Comparison of ENCODE assay signal across 14 cellular contexts in genomic region chr2:148899638-148900318, GRCh38.
"Had no signal": no experiment of that assay in that cellular context is flagged by ENCODE, and none has a peak within 500 bp of the region (broad histone marks: within the 10 kb centered on the region; RNA-seq: fewer than 3 reads in every experiment).

No MANE protein-coding gene starts in this region.

- H3K9me3 Mint-ChIP-seq: activated B cell treated with CpG ODN at 0.5 μM for 24 hours; activated CD4-positive, alpha-beta T cell treated with anti-CD3 and anti-CD28 coated beads, Interleukin-2, amount 10 ng/mL, durations not matched to agents 24 days and 14 days; activated T-helper 1 cell treated with anti-CD3 and anti-CD28 coated beads, Interleukin-12 subunit alpha, Interleukin-12 subunit beta, Interleukin-2, Interleukin-4 antibody, amounts not matched to agents 30 ng/mL and 10 ng/mL and 1 ng/mL, durations not matched to agents 14 hours and 24 hours and 36 hours; memory B cell; natural killer cell treated with Interleukin-12 subunit alpha and Interleukin-12 subunit beta and Interleukin-15 and Interleukin-18, amount 100 ng/mL, for 72 hours had no signal

- H3K4me3 Mint-ChIP-seq: activated B cell treated with CpG ODN at 0.5 μM for 24 hours; activated CD4-positive, alpha-beta T cell treated with anti-CD3 and anti-CD28 coated beads, Interleukin-2, amount 10 ng/mL, durations not matched to agents 24 days and 14 days; activated T-helper 1 cell treated with anti-CD3 and anti-CD28 coated beads, Interleukin-12 subunit alpha, Interleukin-12 subunit beta, Interleukin-2, Interleukin-4 antibody, amounts not matched to agents 30 ng/mL and 10 ng/mL and 1 ng/mL, durations not matched to agents 14 hours and 24 hours and 36 hours; memory B cell; natural killer cell treated with Interleukin-12 subunit alpha and Interleukin-12 subunit beta and Interleukin-15 and Interleukin-18, amount 100 ng/mL, for 72 hours had no signal

- H3K27ac ChIP-seq: colonic mucosa, heart right ventricle, left ventricle myocardium inferior, suprapubic skin had no signal

- H3K36me3 Mint-ChIP-seq: memory B cell; natural killer cell treated with Interleukin-12 subunit alpha and Interleukin-12 subunit beta and Interleukin-15 and Interleukin-18, amount 100 ng/mL, for 72 hours had no signal

- DNase-seq: activated B cell treated with CpG ODN at 0.5 μM for 24 hours; activated CD4-positive, alpha-beta T cell treated with anti-CD3 and anti-CD28 coated beads, Interleukin-2, amount 10 ng/mL, durations not matched to agents 24 days and 14 days; activated naive CD4-positive, alpha-beta T cell treated with Interleukin-2 at 50 U/mL for 16 hours; colonic mucosa; effector CD4-positive, alpha-beta T cell; foreskin melanocyte; heart right ventricle; left ventricle myocardium inferior; stimulated activated CD4-positive, alpha-beta T cell treated with anti-CD3 and anti-CD28 coated beads, Interleukin-2, amount 100 ng/mL, for 48 hours; stimulated activated naive CD8-positive, alpha-beta T cell treated with anti-CD3 and anti-CD28 coated beads, Interleukin-15, Interleukin-2, amounts not matched to agents 100 U/mL and 50 U/mL, for 24 hours had no signal

- H3K4me1 Mint-ChIP-seq: activated CD4-positive, alpha-beta T cell treated with anti-CD3 and anti-CD28 coated beads, Interleukin-2, amount 10 ng/mL, durations not matched to agents 24 days and 14 days had no signal

- H3K27ac Mint-ChIP-seq: activated B cell treated with CpG ODN at 0.5 μM for 24 hours; activated CD4-positive, alpha-beta T cell treated with anti-CD3 and anti-CD28 coated beads, Interleukin-2, amount 10 ng/mL, durations not matched to agents 24 days and 14 days; activated T-helper 1 cell treated with anti-CD3 and anti-CD28 coated beads, Interleukin-12 subunit alpha, Interleukin-12 subunit beta, Interleukin-2, Interleukin-4 antibody, amounts not matched to agents 30 ng/mL and 10 ng/mL and 1 ng/mL, durations not matched to agents 14 hours and 24 hours and 36 hours; memory B cell; natural killer cell treated with Interleukin-12 subunit alpha and Interleukin-12 subunit beta and Interleukin-15 and Interleukin-18, amount 100 ng/mL, for 72 hours had no signal
